In the genomic region with DNA sequence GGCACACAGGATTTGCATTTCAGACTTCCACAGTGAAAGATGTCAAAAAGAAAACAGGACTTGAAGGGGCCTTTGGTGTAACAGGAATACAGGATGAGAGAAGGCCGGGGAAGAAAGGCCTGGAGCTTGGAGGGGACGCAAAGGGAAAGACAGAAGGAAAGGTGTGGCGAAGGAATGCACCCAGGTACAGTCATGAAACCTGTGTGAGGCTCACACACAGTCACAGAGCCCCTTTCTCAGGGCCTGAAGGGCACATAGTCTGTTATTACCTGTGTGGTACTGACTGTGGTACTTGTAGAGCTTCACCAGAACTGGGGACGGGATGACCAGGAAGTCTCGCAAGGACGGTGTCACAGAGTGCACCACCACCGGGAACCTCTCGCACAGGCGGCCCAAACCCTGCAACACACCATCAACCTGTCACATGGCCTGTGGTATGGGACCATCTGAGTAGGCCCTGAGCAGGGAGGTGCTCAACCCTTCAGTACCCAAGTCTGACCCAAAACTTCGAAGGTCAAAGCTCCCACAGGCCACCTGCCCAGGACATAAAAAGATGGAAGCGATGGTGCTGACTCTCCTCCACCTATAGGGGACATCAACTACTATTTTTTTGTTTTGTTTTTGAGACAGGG, we compare ENCODE assay signal across 1 cellular context.
TF ChIP-seq lines count a peak whose summit lies in the region.

No MANE protein-coding gene starts in this region.

TF ChIP-seq in K562, 482 proteins besides CTCF, POLR2A, EP300 and RAD21 (continued from another document and continues in another):
- TF ChIP-seq ZBTB26 (CRISPR knock-in tag; IDR thresholded peaks at IDR 0.05): 0 out of 2 replicates have a peak, but pooled peaks have one; percentile 52
- TF ChIP-seq ZFP1 (CRISPR knock-in tag; IDR thresholded peaks at IDR 0.05): no peak
- no peak for TF ChIP-seq ZNF146 (CRISPR knock-in tag; IDR thresholded peaks at IDR 0.05; ENCODE audit: unreplicated experiment)
- TF ChIP-seq TARDBP (IDR thresholded peaks at IDR 0.05): no peak
- TF ChIP-seq, protein P1, sequence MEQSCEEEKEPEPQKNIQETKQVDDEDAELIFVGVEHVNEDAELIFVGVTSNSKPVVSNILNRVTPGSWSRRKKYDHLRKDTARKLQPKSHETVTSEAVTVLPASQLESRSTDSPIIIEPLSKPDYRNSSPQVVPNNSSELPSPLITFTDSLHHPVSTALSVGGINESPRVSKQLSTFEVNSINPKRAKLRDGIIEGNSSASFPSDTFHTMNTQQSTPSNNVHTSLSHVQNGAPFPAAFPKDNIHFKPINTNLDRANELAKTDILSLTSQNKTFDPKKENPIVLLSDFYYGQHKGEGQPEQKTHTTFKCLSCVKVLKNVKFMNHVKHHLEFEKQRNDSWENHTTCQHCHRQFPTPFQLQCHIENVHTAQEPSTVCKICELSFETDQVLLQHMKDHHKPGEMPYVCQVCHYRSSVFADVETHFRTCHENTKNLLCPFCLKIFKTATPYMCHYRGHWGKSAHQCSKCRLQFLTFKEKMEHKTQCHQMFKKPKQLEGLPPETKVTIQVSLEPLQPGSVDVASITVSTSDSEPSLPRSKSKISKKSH (CRISPR knock-in tag; IDR thresholded peaks at IDR 0.05): no peak
- no peak for TF ChIP-seq HNRNPL (IDR thresholded peaks at IDR 0.05; ENCODE audit: low read depth, low read length)
- TF ChIP-seq, protein P2, sequence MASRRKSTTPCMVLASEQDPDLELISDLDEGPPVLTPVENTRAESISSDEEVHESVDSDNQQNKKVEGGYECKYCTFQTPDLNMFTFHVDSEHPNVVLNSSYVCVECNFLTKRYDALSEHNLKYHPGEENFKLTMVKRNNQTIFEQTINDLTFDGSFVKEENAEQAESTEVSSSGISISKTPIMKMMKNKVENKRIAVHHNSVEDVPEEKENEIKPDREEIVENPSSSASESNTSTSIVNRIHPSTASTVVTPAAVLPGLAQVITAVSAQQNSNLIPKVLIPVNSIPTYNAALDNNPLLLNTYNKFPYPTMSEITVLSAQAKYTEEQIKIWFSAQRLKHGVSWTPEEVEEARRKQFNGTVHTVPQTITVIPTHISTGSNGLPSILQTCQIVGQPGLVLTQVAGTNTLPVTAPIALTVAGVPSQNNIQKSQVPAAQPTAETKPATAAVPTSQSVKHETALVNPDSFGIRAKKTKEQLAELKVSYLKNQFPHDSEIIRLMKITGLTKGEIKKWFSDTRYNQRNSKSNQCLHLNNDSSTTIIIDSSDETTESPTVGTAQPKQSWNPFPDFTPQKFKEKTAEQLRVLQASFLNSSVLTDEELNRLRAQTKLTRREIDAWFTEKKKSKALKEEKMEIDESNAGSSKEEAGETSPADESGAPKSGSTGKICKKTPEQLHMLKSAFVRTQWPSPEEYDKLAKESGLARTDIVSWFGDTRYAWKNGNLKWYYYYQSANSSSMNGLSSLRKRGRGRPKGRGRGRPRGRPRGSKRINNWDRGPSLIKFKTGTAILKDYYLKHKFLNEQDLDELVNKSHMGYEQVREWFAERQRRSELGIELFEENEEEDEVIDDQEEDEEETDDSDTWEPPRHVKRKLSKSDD (conservative IDR thresholded peaks at IDR 0.05; ENCODE audit: low read length): no peak
- TF ChIP-seq, protein P3, sequence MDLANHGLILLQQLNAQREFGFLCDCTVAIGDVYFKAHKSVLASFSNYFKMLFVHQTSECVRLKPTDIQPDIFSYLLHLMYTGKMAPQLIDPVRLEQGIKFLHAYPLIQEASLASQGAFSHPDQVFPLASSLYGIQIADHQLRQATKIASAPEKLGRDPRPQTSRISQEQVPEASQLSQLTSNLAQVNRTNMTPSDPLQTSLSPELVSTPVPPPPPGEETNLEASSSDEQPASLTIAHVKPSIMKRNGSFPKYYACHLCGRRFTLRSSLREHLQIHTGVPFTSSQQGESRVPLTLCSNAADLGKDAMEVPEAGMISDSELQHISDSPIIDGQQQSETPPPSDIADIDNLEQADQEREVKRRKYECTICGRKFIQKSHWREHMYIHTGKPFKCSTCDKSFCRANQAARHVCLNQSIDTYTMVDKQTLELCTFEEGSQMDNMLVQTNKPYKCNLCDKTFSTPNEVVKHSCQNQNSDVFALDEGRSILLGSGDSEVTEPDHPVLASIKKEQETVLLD (IDR thresholded peaks at IDR 0.05): no peak
- no peak for TF ChIP-seq RNF2 (IDR thresholded peaks at IDR 0.05)
- TF ChIP-seq ZNF274 (IDR thresholded peaks at IDR 0.05; ENCODE audit: borderline replicate concordance, low read depth, low read length): no peak
- no peak for TF ChIP-seq ZNF609 (CRISPR knock-in tag; IDR thresholded peaks at IDR 0.05; ENCODE audit: borderline replicate concordance)
- TF ChIP-seq EWSR1 (IDR thresholded peaks at IDR 0.05; ENCODE audit: borderline replicate concordance, low read depth, partially characterized antibody): no peak
- no peak for TF ChIP-seq ZNF518B (CRISPR knock-in tag; IDR thresholded peaks at IDR 0.05)
- TF ChIP-seq, protein P4, sequence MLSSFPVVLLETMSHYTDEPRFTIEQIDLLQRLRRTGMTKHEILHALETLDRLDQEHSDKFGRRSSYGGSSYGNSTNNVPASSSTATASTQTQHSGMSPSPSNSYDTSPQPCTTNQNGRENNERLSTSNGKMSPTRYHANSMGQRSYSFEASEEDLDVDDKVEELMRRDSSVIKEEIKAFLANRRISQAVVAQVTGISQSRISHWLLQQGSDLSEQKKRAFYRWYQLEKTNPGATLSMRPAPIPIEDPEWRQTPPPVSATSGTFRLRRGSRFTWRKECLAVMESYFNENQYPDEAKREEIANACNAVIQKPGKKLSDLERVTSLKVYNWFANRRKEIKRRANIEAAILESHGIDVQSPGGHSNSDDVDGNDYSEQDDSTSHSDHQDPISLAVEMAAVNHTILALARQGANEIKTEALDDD (IDR thresholded peaks at IDR 0.05): no peak
- no peak for TF ChIP-seq ZFP91 (CRISPR knock-in tag; IDR thresholded peaks at IDR 0.05)
- TF ChIP-seq, protein P5, sequence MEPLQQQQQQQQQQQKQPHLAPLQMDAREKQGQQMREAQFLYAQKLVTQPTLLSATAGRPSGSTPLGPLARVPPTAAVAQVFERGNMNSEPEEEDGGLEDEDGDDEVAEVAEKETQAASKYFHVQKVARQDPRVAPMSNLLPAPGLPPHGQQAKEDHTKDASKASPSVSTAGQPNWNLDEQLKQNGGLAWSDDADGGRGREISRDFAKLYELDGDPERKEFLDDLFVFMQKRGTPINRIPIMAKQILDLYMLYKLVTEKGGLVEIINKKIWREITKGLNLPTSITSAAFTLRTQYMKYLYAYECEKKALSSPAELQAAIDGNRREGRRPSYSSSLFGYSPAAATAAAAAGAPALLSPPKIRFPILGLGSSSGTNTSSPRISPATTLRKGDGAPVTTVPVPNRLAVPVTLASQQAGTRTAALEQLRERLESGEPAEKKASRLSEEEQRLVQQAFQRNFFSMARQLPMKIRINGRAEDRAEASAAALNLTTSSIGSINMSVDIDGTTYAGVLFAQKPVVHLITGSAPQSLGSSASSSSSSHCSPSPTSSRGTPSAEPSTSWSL (CRISPR knock-in tag; IDR thresholded peaks at IDR 0.05; ENCODE audit: borderline replicate concordance): 0 out of 2 replicates have a peak, but pooled peaks have one; percentile 49
- no peak for TF ChIP-seq STAT5B (CRISPR knock-in tag; IDR thresholded peaks at IDR 0.05)
- no peak for TF ChIP-seq RBM39 (optimal IDR thresholded peaks at IDR 0.05; ENCODE audit: low read depth, low read length)
- no peak for TF ChIP-seq SMARCA5 (IDR thresholded peaks at IDR 0.05)
- no peak for TF ChIP-seq KAT8 (IDR thresholded peaks at IDR 0.05; ENCODE audit: low read depth)
- no peak for TF ChIP-seq BMI1 (IDR thresholded peaks at IDR 0.05; ENCODE audit: low read length)
- no peak for TF ChIP-seq CXXC5 (CRISPR knock-in tag; IDR thresholded peaks at IDR 0.05)
- TF ChIP-seq PHF21A (IDR thresholded peaks at IDR 0.05; ENCODE audit: borderline replicate concordance, low read depth): no peak
- TF ChIP-seq, protein P6, sequence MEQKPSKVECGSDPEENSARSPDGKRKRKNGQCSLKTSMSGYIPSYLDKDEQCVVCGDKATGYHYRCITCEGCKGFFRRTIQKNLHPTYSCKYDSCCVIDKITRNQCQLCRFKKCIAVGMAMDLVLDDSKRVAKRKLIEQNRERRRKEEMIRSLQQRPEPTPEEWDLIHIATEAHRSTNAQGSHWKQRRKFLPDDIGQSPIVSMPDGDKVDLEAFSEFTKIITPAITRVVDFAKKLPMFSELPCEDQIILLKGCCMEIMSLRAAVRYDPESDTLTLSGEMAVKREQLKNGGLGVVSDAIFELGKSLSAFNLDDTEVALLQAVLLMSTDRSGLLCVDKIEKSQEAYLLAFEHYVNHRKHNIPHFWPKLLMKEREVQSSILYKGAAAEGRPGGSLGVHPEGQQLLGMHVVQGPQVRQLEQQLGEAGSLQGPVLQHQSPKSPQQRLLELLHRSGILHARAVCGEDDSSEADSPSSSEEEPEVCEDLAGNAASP (IDR thresholded peaks at IDR 0.05): no peak
- no peak for TF ChIP-seq KLF1 (tag; IDR thresholded peaks at IDR 0.05)
- no peak for TF ChIP-seq ZNF586 (CRISPR knock-in tag; conservative IDR thresholded peaks at IDR 0.05)
- peak; percentile 86 for TF ChIP-seq MED1 (CRISPR knock-in tag; IDR thresholded peaks at IDR 0.05; ENCODE audit: borderline replicate concordance)
- no peak for TF ChIP-seq HNRNPUL1 (IDR thresholded peaks at IDR 0.05; ENCODE audit: low read length)
- no peak for TF ChIP-seq TAF7 (tag; IDR thresholded peaks at IDR 0.05)
- TF ChIP-seq, protein P7, sequence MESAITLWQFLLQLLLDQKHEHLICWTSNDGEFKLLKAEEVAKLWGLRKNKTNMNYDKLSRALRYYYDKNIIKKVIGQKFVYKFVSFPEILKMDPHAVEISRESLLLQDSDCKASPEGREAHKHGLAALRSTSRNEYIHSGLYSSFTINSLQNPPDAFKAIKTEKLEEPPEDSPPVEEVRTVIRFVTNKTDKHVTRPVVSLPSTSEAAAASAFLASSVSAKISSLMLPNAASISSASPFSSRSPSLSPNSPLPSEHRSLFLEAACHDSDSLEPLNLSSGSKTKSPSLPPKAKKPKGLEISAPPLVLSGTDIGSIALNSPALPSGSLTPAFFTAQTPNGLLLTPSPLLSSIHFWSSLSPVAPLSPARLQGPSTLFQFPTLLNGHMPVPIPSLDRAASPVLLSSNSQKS (CRISPR knock-in tag; IDR thresholded peaks at IDR 0.05): no peak
